Comparison of ENCODE assay signal across 20 cellular contexts in the genomic region with DNA sequence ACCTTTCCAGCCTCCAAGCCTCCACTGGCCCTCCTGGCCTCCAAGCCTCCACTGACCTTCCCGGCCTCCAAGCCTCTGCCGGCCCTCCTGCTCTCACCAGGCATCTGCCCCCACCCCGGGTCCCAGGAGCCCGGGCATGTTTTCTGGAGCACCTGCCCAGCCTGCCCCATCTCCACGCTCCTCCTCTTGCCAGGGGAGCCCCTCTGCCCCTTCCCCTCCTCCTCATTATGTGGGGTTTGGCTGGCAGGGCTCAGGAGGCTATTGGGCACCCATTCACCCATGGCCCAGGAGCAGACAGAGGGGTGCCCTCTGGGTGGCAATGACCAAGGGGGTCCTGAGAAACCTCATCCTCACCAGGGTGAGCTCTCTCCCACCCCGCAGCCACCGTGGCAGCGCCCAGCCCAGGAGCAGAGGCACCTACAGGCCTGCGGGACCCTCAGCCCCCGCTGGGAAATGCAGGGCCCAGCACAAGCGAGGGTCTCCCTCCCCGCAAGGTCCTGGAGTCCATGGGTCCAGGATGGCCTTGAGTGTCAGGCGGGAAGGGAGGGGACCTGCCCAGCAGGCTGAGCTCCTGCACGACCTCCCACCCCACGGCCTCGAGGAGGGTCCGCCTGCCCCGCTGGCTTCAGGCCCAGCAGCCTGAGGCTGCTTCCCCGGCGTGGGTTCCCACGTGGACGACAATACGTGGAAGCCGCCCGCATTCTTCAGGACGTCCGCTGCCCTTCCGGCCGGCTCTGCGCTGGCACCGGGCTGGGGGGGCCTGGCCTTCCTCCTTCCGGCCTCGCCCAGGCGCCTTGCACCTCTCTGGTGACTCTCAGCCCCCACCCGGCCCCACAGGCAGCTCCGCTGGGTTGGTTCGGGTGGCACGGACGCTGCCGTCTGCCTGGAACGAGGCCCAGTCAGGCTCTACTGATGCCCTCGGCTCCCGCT. TPM values are rescaled to one million over a fixed set of nuclear protein-coding genes. Genes with fewer than 3 reads are reported as not detected.
DNase-seq lines count a peak whose midpoint lies in the region; ATAC-seq and TF ChIP-seq lines count a peak whose summit lies in the region.
"Had no signal": no experiment of that assay in that cellular context is flagged by ENCODE, and none has a peak within 500 bp of the region (broad histone marks: within the 10 kb centered on the region; RNA-seq: fewer than 3 reads in every experiment).

No MANE protein-coding gene starts in this region.

- H3K27me3 Mint-ChIP-seq in activated naive CD4-positive, alpha-beta T cell treated with anti-CD3 and anti-CD28 coated beads, Interleukin-2, amount 10 ng/mL, durations not matched to agents 7 days and 5 days: no peaks in the 10 kb centered on the region
- H3K27me3 Mint-ChIP-seq: activated CD4-positive, alpha-beta memory T cell treated with anti-CD3 and anti-CD28 coated beads, Interleukin-2, amount 10 ng/mL, durations not matched to agents 7 days and 5 days; CD4-positive, alpha-beta memory T cell had no signal

- CTCF ChIA-PET in activated naive CD4-positive, alpha-beta T cell treated with anti-CD3 and anti-CD28 coated beads, Interleukin-2, amount 10 ng/mL, durations not matched to agents 7 days and 5 days (lab: Charles Lee): no interaction called here

- intact Hi-C loops in esophagus muscularis mucosa (cut with DNase I) (no loop called here), right lobe of liver (cut with DNase I) (no loop called here), stomach (cut with DNase I; ENCODE audit: low total_unique reads) (no loop called here)

- H3K4me1 ChIP-seq in HUES48 (ENCODE audit: control insufficient read depth, insufficient read depth, low read length) (no peaks in the 10 kb centered on the region), esophagus muscularis mucosa (peaks cover 5 to 17% (median 14%) of the 10 kb centered on the region in 4 donors), right lobe of liver (no peaks in the 10 kb centered on the region), stomach (no peaks in the 10 kb centered on the region)
- H3K4me1 ChIP-seq: breast epithelium had no signal

- H3K27ac ChIP-seq in HUES48 (ENCODE audit: low read depth, low read length): no peak overlapping the region
- H3K27ac ChIP-seq in esophagus muscularis mucosa (replicated peaks in 1 of 4): peak overlapping the region in 3 of 4 donors; percentile 23 to 54 (median 27)
- H3K27ac ChIP-seq in right lobe of liver: no peak overlapping the region
- H3K27ac ChIP-seq in stomach: peak overlapping the region in 3 of 5 donors; percentile 18 to 39 (median 30)
- H3K27ac ChIP-seq: neutrophil had no signal

- no peak for TF ChIP-seq EP300 in esophagus muscularis mucosa (IDR thresholded peaks at IDR 0.05)
- TF ChIP-seq EP300 in stomach (IDR thresholded peaks at IDR 0.05): no peak

- H3K4me3 Mint-ChIP-seq in activated naive CD4-positive, alpha-beta T cell treated with anti-CD3 and anti-CD28 coated beads, Interleukin-2, amount 10 ng/mL, durations not matched to agents 7 days and 5 days: no peak overlapping the region
- H3K4me3 Mint-ChIP-seq: activated CD4-positive, alpha-beta memory T cell treated with anti-CD3 and anti-CD28 coated beads, Interleukin-2, amount 10 ng/mL, durations not matched to agents 7 days and 5 days; CD4-positive, alpha-beta memory T cell had no signal

- peaks cover 18% of the 10 kb centered on the region for H3K9me3 Mint-ChIP-seq in activated naive CD4-positive, alpha-beta T cell treated with anti-CD3 and anti-CD28 coated beads, Interleukin-2, amount 10 ng/mL, durations not matched to agents 7 days and 5 days

- WGBS in esophagus muscularis mucosa: 89% methylated on average over 25 of the region's 43 CpGs
- 100% methylated on average over 1 of the region's 43 CpGs for WGBS in right lobe of liver (ENCODE audit: insufficient coverage, low coverage, low lambda C conversion rate, missing lambda C conversion rate)
- WGBS in stomach, 5 donors: 86 to 94% (median 91%) methylated on average over 35 to 43 of the region's 43 CpGs

- H3K27me3 ChIP-seq in HUES48 (ENCODE audit: control insufficient read depth, insufficient read depth, low read length): no peaks in the 10 kb centered on the region
- no peaks in the 10 kb centered on the region for H3K27me3 ChIP-seq in esophagus muscularis mucosa
- no peaks in the 10 kb centered on the region for H3K27me3 ChIP-seq in right lobe of liver
- no peaks in the 10 kb centered on the region for H3K27me3 ChIP-seq in stomach
- H3K27me3 ChIP-seq: breast epithelium, neutrophil had no signal

- no peaks in the 10 kb centered on the region for H3K4me1 Mint-ChIP-seq in activated naive CD4-positive, alpha-beta T cell treated with anti-CD3 and anti-CD28 coated beads, Interleukin-2, amount 10 ng/mL, durations not matched to agents 7 days and 5 days
- H3K4me1 Mint-ChIP-seq: activated CD4-positive, alpha-beta memory T cell treated with anti-CD3 and anti-CD28 coated beads, Interleukin-2, amount 10 ng/mL, durations not matched to agents 7 days and 5 days; CD4-positive, alpha-beta memory T cell had no signal

- no peak for TF ChIP-seq POLR2A in esophagus muscularis mucosa (IDR thresholded peaks at IDR 0.05; ENCODE audit: low read depth)
- TF ChIP-seq POLR2A in right lobe of liver (IDR thresholded peaks at IDR 0.05): no peak
- no peak for TF ChIP-seq POLR2A in stomach (IDR thresholded peaks at IDR 0.05)
- no peak for TF ChIP-seq POLR2A in GM18505 (IDR thresholded peaks at IDR 0.05; ENCODE audit: borderline replicate concordance, extremely low read depth, insufficient read depth, insufficient read length)

- peaks cover 8% of the 10 kb centered on the region for H3K36me3 Mint-ChIP-seq in activated naive CD4-positive, alpha-beta T cell treated with anti-CD3 and anti-CD28 coated beads, Interleukin-2, amount 10 ng/mL, durations not matched to agents 7 days and 5 days
- H3K36me3 Mint-ChIP-seq: CD4-positive, alpha-beta memory T cell had no signal

- DNase-seq in esophagus muscularis mucosa (ENCODE audit: extremely low spot score): no peak
- DNase-seq in right lobe of liver: peak in 2 of 3 donors; percentile 35 to 47
- peak; percentile 23 for DNase-seq in stomach
- DNase-seq in activated naive CD4-positive, alpha-beta T cell treated with anti-CD3 and anti-CD28 coated beads, Interleukin-2, amount 10 ng/mL, durations not matched to agents 7 days and 5 days: no peak
- no peak for DNase-seq in COR-L47 (lab: John Stamatoyannopoulos, UW)
- DNase-seq: activated CD4-positive, alpha-beta memory T cell treated with anti-CD3 and anti-CD28 coated beads, Interleukin-2, amount 10 ng/mL, durations not matched to agents 7 days and 5 days; activated CD4-positive, CD25-positive, alpha-beta regulatory T cell; activated gamma-delta T cell treated with Interleukin-2 at 50 U/mL for 16 hours; CD4-positive, alpha-beta memory T cell; cortex of kidney; mammary epithelial cell; NCI-H187 treated with DMSO at 0.1 percent for 48 hours; NCI-H526 treated with DMSO at 0.1 percent for 48 hours; substantia nigra; T1000 had no signal

- H3K4me3 ChIP-seq in HUES48 (ENCODE audit: low read depth, low read length) (peak overlapping the region; percentile 17; the same call in 1 of the 2 replicates), esophagus muscularis mucosa (no peak overlapping the region), right lobe of liver (no peak overlapping the region), stomach (no peak overlapping the region)
- H3K4me3 ChIP-seq: breast epithelium, GM12878 had no signal

- TF ChIP-seq CTCF in esophagus muscularis mucosa (IDR thresholded peaks at IDR 0.05): no peak
- no peak for TF ChIP-seq CTCF in right lobe of liver (IDR thresholded peaks at IDR 0.05)
- no peak for TF ChIP-seq CTCF in stomach (IDR thresholded peaks at IDR 0.05)

- H3K9me3 ChIP-seq in HUES48 (ENCODE audit: control insufficient read depth, insufficient read depth, low read length) (peaks cover 72% of the 10 kb centered on the region), esophagus muscularis mucosa (peaks cover 0 to 16% (median 13%) of the 10 kb centered on the region in 4 donors), right lobe of liver (peaks cover 0 to 10% (median 2%) of the 10 kb centered on the region in 4 donors), stomach (peaks cover 8 to 30% (median 15%) of the 10 kb centered on the region in 4 donors)
- H3K9me3 ChIP-seq: neutrophil had no signal

- no peaks in the 10 kb centered on the region for H3K36me3 ChIP-seq in HUES48 (ENCODE audit: control insufficient read depth, insufficient read depth, low read length)
- H3K36me3 ChIP-seq in esophagus muscularis mucosa: peaks cover 0 to 35% (median 9%) of the 10 kb centered on the region in 4 donors
- H3K36me3 ChIP-seq in right lobe of liver: no peaks in the 10 kb centered on the region
- H3K36me3 ChIP-seq in stomach: peaks cover 0 to 19% (median 12%) of the 10 kb centered on the region in 4 donors
- H3K36me3 ChIP-seq: breast epithelium, neutrophil had no signal

- H3K27ac Mint-ChIP-seq in activated naive CD4-positive, alpha-beta T cell treated with anti-CD3 and anti-CD28 coated beads, Interleukin-2, amount 10 ng/mL, durations not matched to agents 7 days and 5 days: no peak overlapping the region
- H3K27ac Mint-ChIP-seq: activated CD4-positive, alpha-beta memory T cell treated with anti-CD3 and anti-CD28 coated beads, Interleukin-2, amount 10 ng/mL, durations not matched to agents 7 days and 5 days; CD4-positive, alpha-beta memory T cell had no signal

- no peak overlapping the region for H3K9ac ChIP-seq in HUES48 (ENCODE audit: low read depth, low read length)

- ATAC-seq in right lobe of liver: peak; percentile 23 to 67 (median 54)
- ATAC-seq in GM18505 (IDR thresholded peaks at IDR 0.05; ENCODE audit: unreplicated experiment): no peak
- ATAC-seq: GM12878 had no signal

RNA-seq across cellular contexts. Expression of gene NRARP, which starts 51.4 kb away (rescaled TPM):
- total RNA-seq in esophagus muscularis mucosa (10 to 100 TPM in 1 of 4 donors, 1 to 10 TPM in 3; 2.9 to 10.3 (median 7.2) TPM), right lobe of liver (1 to 10 TPM in 3 of 6 experiments, under 1 TPM in 3; 0.57 to 2.3 (median 0.98) TPM), stomach (100 to 1,000 TPM in 1 of 5 donors, 10 to 100 TPM in 2, 1 to 10 TPM in 2; 1.2 to 323 (median 14.6) TPM)
- 1 to 10 TPM; 1.5 to 2.7 (median 2.0) TPM for polyA plus RNA-seq in stomach
- polyA plus RNA-seq: CD4-positive, alpha-beta memory T cell had no signal

Comparison
In these comparisons a context has a peak if more than half of its experiments do, and no peak if none do; other contexts are left out.
1. H3K27ac ChIP-seq: peak in esophagus muscularis mucosa (3 of 4) and stomach (3 of 5); none in HUES48 (single experiment) and right lobe of liver (0 of 3).
2. DNase-seq: peak in right lobe of liver (2 of 3) and stomach (single experiment); none in esophagus muscularis mucosa (single experiment), activated naive CD4-positive, alpha-beta T cell treated with anti-CD3 and anti-CD28 coated beads, Interleukin-2, amount 10 ng/mL, durations not matched to agents 7 days and 5 days (single experiment) and COR-L47 (single experiment).